In genomic region chr11:17272823-17273222, GRCh38 we compare ENCODE assay signal across 25 cellular contexts. TPM values are rescaled to one million over a fixed set of nuclear protein-coding genes. Genes with fewer than 3 reads are reported as not detected.
A peak's percentile ranks its signal among the peaks of the same experiment; 100 is the strongest.
DNase-seq lines count a peak whose midpoint lies in the region; FAIRE-seq and TF ChIP-seq lines count a peak whose summit lies in the region.
"Had no signal": no experiment of that assay in that cellular context is flagged by ENCODE, and none has a peak within 500 bp of the region (broad histone marks: within the 10 kb centered on the region; RNA-seq: fewer than 3 reads in every experiment).

No MANE protein-coding gene starts in this region.

- TF ChIP-seq CTCF in H1 (IDR thresholded peaks at IDR 0.05; ENCODE audit: control extremely low read depth in 1 of 3, insufficient read depth in 1 of 3, low read depth in 1 of 3, low read length in 3 of 3), result no peak
- TF ChIP-seq CTCF in osteoblast (IDR thresholded peaks at IDR 0.05; ENCODE audit: extremely low read depth, low read depth, low read length), result no peak
- no peak for TF ChIP-seq CTCF in sigmoid colon (IDR thresholded peaks at IDR 0.05)

- no peak overlapping the region; the same call in 1 of the 2 replicates for H3K18ac ChIP-seq in H1 (ENCODE audit: extremely low read depth, low read length)

- no peak overlapping the region for H3K4me3 Mint-ChIP-seq in activated CD4-positive, alpha-beta T cell treated with anti-CD3 and anti-CD28 coated beads, Interleukin-2, amount 10 ng/mL, durations not matched to agents 7 days and 5 days
- H3K4me3 Mint-ChIP-seq: activated naive CD4-positive, alpha-beta T cell treated with anti-CD3 and anti-CD28 coated beads for 36 hours; activated T-cell treated with anti-CD3 and anti-CD28 coated beads, Interleukin-2, amount 50 U/mL, for 72 hours; endodermal cell; stimulated activated effector memory CD8-positive, alpha-beta T cell treated with anti-CD3 and anti-CD28 coated beads, Interleukin-12 subunit alpha, Interleukin-12 subunit beta, amount 100 ng/mL, for 72 hours; T-helper 17 cell had no signal

- H3K23me2 ChIP-seq in H1 (ENCODE audit: low read depth, low read length), result peaks cover 15% of the 10 kb centered on the region

- H3K14ac ChIP-seq in H1 (ENCODE audit: insufficient read length), result no peak overlapping the region

- FAIRE-seq in H1 (lab: Jason Lieb, UNC), result no peak
- FAIRE-seq: GM12891, keratinocyte had no signal

- TF ChIP-seq POLR2A in H1 (IDR thresholded peaks at IDR 0.05; ENCODE audit: control extremely low read depth in 1 of 2, low read depth in 2 of 2, low read length in 2 of 2), result no peak
- no peak for TF ChIP-seq POLR2A in sigmoid colon (IDR thresholded peaks at IDR 0.05)

- H4K20me1 ChIP-seq in H1 (replicated peaks in 1 of 2; ENCODE audit: control insufficient read depth in 1 of 2, insufficient read depth in 2 of 2, low read length in 2 of 2), result peaks cover 0 to 2% of the 10 kb centered on the region in 2 experiments
- no peaks in the 10 kb centered on the region for H4K20me1 ChIP-seq in osteoblast (ENCODE audit: insufficient read depth, low read length)
- H4K20me1 ChIP-seq: BLaER1 treated with 17β-estradiol and CSF1 and Interleukin-3, amounts not matched to agents 10 nM and 100 nM had no signal

- H2BK15ac ChIP-seq in H1 (ENCODE audit: low read length), result peak overlapping the region; percentile 65; the same call in 1 of the 2 replicates

- POLR2A ChIA-PET in H1 (lab: Charles Lee; ENCODE audit: partially characterized antibody), result interaction anchor here (0.5 to 0.9 kb wide), 2 partner anchors 8 to 189 kb away, joined by 3 read pairs; no protein-coding TSS in a partner anchor
- POLR2A ChIA-PET in activated CD4-positive, alpha-beta T cell treated with anti-CD3 and anti-CD28 coated beads, Interleukin-2, amount 10 ng/mL, durations not matched to agents 7 days and 5 days (lab: Charles Lee), result no interaction called here

- CTCF ChIA-PET in H1 (lab: Charles Lee; ENCODE audit: partially characterized antibody), result interaction anchor here (1.5 kb wide), 1 partner anchor 11 kb away, joined by 4 read pairs; no protein-coding TSS in a partner anchor
- CTCF ChIA-PET in activated CD4-positive, alpha-beta T cell treated with anti-CD3 and anti-CD28 coated beads, Interleukin-2, amount 10 ng/mL, durations not matched to agents 7 days and 5 days (lab: Charles Lee), result interaction anchor here (0.9 to 1.2 kb wide), 3 partner anchors 10 to 114 kb away, joined by 3 to 7 read pairs (median 4); no protein-coding TSS in a partner anchor

- H3K27ac ChIP-seq in KOPT-K1 (ENCODE audit: low read depth, low read length, poor library complexity, severe bottlenecking) (peak overlapping the region; percentile 100), H1 (ENCODE audit: low read depth, low read length) (no peak overlapping the region), osteoblast (ENCODE audit: low read depth, low read length) (no peak overlapping the region), sigmoid colon (no peak overlapping the region)
- H3K27ac ChIP-seq: BLaER1 treated with 17β-estradiol and CSF1 and Interleukin-3, amounts not matched to agents 10 nM and 100 nM; colonic mucosa; neutrophil had no signal

- H3K27me3 Mint-ChIP-seq in activated CD4-positive, alpha-beta T cell treated with anti-CD3 and anti-CD28 coated beads, Interleukin-2, amount 10 ng/mL, durations not matched to agents 7 days and 5 days, result peaks cover 11% of the 10 kb centered on the region
- H3K27me3 Mint-ChIP-seq: T-helper 17 cell had no signal

- no peak overlapping the region for H2BK20ac ChIP-seq in H1 (ENCODE audit: low read length)

- no peak overlapping the region for H2BK12ac ChIP-seq in H1 (ENCODE audit: low read depth, low read length)

- no peak overlapping the region for H3K23ac ChIP-seq in H1 (ENCODE audit: insufficient read length)

- H3K79me1 ChIP-seq in H1 (ENCODE audit: low read depth, low read length), result no peaks in the 10 kb centered on the region

- H4K5ac ChIP-seq in H1 (ENCODE audit: insufficient read length, low read depth, low read length), result no peak overlapping the region

- DNase-seq in GF-D8 (lab: John Stamatoyannopoulos, UW) (peak; percentile 6), H1 (ENCODE audit: low read depth in 1 of 2, low spot score in 2 of 2) (no peak), osteoblast (ENCODE audit: insufficient read length, low spot score, missing footprints) (peak; percentile 50), foreskin melanocyte (no peak), sigmoid colon (no peak)
- no peak for DNase-seq in activated CD4-positive, alpha-beta T cell treated with anti-CD3 and anti-CD28 coated beads, Interleukin-2, amount 10 ng/mL, durations not matched to agents 7 days and 5 days
- DNase-seq: activated CD4-positive, alpha-beta T cell treated with anti-CD3 and anti-CD28 coated beads for 48 hours; activated naive CD4-positive, alpha-beta T cell treated with anti-CD3 and anti-CD28 coated beads for 36 hours; activated T-cell treated with anti-CD3 and anti-CD28 coated beads, Interleukin-2, amount 50 U/mL, for 72 hours; colonic mucosa; endodermal cell; NCI-H1048; NCI-H1694 treated with DMSO at 0.1 percent for 48 hours; NCI-H2171 treated with DMSO at 0.1 percent for 48 hours; NCI-H524 treated with DMSO at 0.1 percent for 48 hours; substantia nigra; T-helper 17 cell had no signal

- TF ChIP-seq RAD21 in H1 (IDR thresholded peaks at IDR 0.05 in 1 of 2, conservative IDR thresholded peaks at IDR 0.05 in 1 of 2; ENCODE audit: low read depth in 2 of 2, low read length in 2 of 2), result no peak

- no peaks in the 10 kb centered on the region for H3K79me2 ChIP-seq in H1 (ENCODE audit: control insufficient read depth in 1 of 2, insufficient read depth in 2 of 2, low read length in 2 of 2)
- H3K79me2 ChIP-seq in osteoblast (ENCODE audit: insufficient read depth, low read length), result peaks cover 13% of the 10 kb centered on the region

- H3K56ac ChIP-seq in H1 (replicated peaks; ENCODE audit: insufficient read length, low read depth, low read length), result no peak overlapping the region

- H3K4me1 ChIP-seq in H1 (replicated peaks in 1 of 4; ENCODE audit: control insufficient read depth in 3 of 4, insufficient read depth in 4 of 4, low read length in 3 of 4) (peaks cover 0 to 4% (median 1%) of the 10 kb centered on the region in 4 experiments; a peak in 2 of 7 replicates), osteoblast (ENCODE audit: insufficient read depth, low read length) (peaks cover 9% of the 10 kb centered on the region), sigmoid colon (peaks cover 0 to 8% (median 4%) of the 10 kb centered on the region in 4 donors)
- H3K4me1 ChIP-seq: colonic mucosa had no signal

- H3K36me3 Mint-ChIP-seq in activated CD4-positive, alpha-beta T cell treated with anti-CD3 and anti-CD28 coated beads, Interleukin-2, amount 10 ng/mL, durations not matched to agents 7 days and 5 days (ENCODE audit: low read depth), result peaks cover 4% of the 10 kb centered on the region

- H3K36me3 ChIP-seq in KOPT-K1 (ENCODE audit: insufficient read depth, low read length) (no peaks in the 10 kb centered on the region), H1 (ENCODE audit: control insufficient read depth in 2 of 4, insufficient read depth in 4 of 4, low read length in 3 of 4) (no peaks in the 10 kb centered on the region), osteoblast (ENCODE audit: insufficient read depth, low read length) (no peaks in the 10 kb centered on the region), sigmoid colon (no peaks in the 10 kb centered on the region)
- H3K36me3 ChIP-seq: BLaER1 treated with 17β-estradiol and CSF1 and Interleukin-3, amounts not matched to agents 10 nM and 100 nM; colonic mucosa; HAP-1; neutrophil had no signal

- H3K9me3 ChIP-seq in KOPT-K1 (ENCODE audit: insufficient read depth, low read length, poor library complexity, severe bottlenecking) (no peaks in the 10 kb centered on the region), H1 (ENCODE audit: insufficient read depth in 2 of 2, low read depth in 1 of 2, low read length in 1 of 2) (no peaks in the 10 kb centered on the region), osteoblast (ENCODE audit: low read depth, low read length) (no peaks in the 10 kb centered on the region), sigmoid colon (no peaks in the 10 kb centered on the region)
- H3K9me3 ChIP-seq: BLaER1 treated with 17β-estradiol and CSF1 and Interleukin-3, amounts not matched to agents 10 nM and 100 nM; colonic mucosa; HAP-1; neutrophil had no signal

- 92% methylated on average over 1 of the region's 1 CpG; no CpG with 5 or more reads in 1 of the 2 experiments for WGBS in H1 (ENCODE audit: extremely low coverage in 1 of 2, insufficient coverage in 1 of 2, insufficient read length in 1 of 2, insufficient replicate concordance in 2 of 2, low coverage in 1 of 2, low lambda C conversion rate in 2 of 2, missing lambda C conversion rate in 1 of 2), 2 experiments
- WGBS in sigmoid colon, 2 donors, result 92 to 93% methylated on average over 1 of the region's 1 CpG

- intact Hi-C loops in sigmoid colon (cut with DNase I), result no loop called here

- no peaks in the 10 kb centered on the region for H3K9me3 Mint-ChIP-seq in activated CD4-positive, alpha-beta T cell treated with anti-CD3 and anti-CD28 coated beads, Interleukin-2, amount 10 ng/mL, durations not matched to agents 7 days and 5 days
- H3K9me3 Mint-ChIP-seq: activated naive CD4-positive, alpha-beta T cell treated with anti-CD3 and anti-CD28 coated beads for 36 hours; activated T-cell treated with anti-CD3 and anti-CD28 coated beads, Interleukin-2, amount 50 U/mL, for 72 hours; endodermal cell; stimulated activated effector memory CD8-positive, alpha-beta T cell treated with anti-CD3 and anti-CD28 coated beads, Interleukin-12 subunit alpha, Interleukin-12 subunit beta, amount 100 ng/mL, for 72 hours had no signal

- H4K8ac ChIP-seq in H1 (ENCODE audit: extremely low read depth, insufficient read depth, low read length), result no peak overlapping the region

- H2AFZ ChIP-seq in H1 (ENCODE audit: low read length) (no peak overlapping the region), osteoblast (ENCODE audit: low read length) (no peak overlapping the region)

- peaks cover 50% of the 10 kb centered on the region for H3K4me1 Mint-ChIP-seq in activated CD4-positive, alpha-beta T cell treated with anti-CD3 and anti-CD28 coated beads, Interleukin-2, amount 10 ng/mL, durations not matched to agents 7 days and 5 days

- H3K4me3 ChIP-seq in H1 (ENCODE audit: extremely low read depth in 1 of 4, insufficient read depth in 2 of 4, low read depth in 3 of 4, low read length in 4 of 4) (no peak overlapping the region), osteoblast (ENCODE audit: insufficient read depth, low read length) (no peak overlapping the region), sigmoid colon (no peak overlapping the region)
- H3K4me3 ChIP-seq: BLaER1 treated with 17β-estradiol and CSF1 and Interleukin-3, amounts not matched to agents 10 nM and 100 nM; colonic mucosa; HAP-1; lung had no signal

- H3K4ac ChIP-seq in H1 (replicated peaks; ENCODE audit: insufficient read length, low read depth, low read length), result no peak overlapping the region

- no peak overlapping the region for H4K91ac ChIP-seq in H1 (replicated peaks; ENCODE audit: insufficient read length, low read length)

- H3K9ac ChIP-seq in H1 (replicated peaks in 1 of 4; ENCODE audit: extremely low read depth in 1 of 4, low read depth in 3 of 4, low read length in 3 of 4), result no peak overlapping the region
- H3K9ac ChIP-seq: BLaER1 treated with 17β-estradiol and CSF1 and Interleukin-3, amounts not matched to agents 10 nM and 100 nM had no signal

- H2BK120ac ChIP-seq in H1 (replicated peaks; ENCODE audit: low read depth, low read length), result no peak overlapping the region

- no peak overlapping the region for H3K27ac Mint-ChIP-seq in activated CD4-positive, alpha-beta T cell treated with anti-CD3 and anti-CD28 coated beads, Interleukin-2, amount 10 ng/mL, durations not matched to agents 7 days and 5 days
- H3K27ac Mint-ChIP-seq: activated naive CD4-positive, alpha-beta T cell treated with anti-CD3 and anti-CD28 coated beads for 36 hours; activated T-cell treated with anti-CD3 and anti-CD28 coated beads, Interleukin-2, amount 50 U/mL, for 72 hours; endodermal cell; stimulated activated effector memory CD8-positive, alpha-beta T cell treated with anti-CD3 and anti-CD28 coated beads, Interleukin-12 subunit alpha, Interleukin-12 subunit beta, amount 100 ng/mL, for 72 hours; T-helper 17 cell had no signal

- H3K4me2 ChIP-seq in H1 (ENCODE audit: insufficient read depth in 1 of 2, low read depth in 2 of 2, low read length in 2 of 2), result no peak overlapping the region
- no peak overlapping the region for H3K4me2 ChIP-seq in osteoblast (ENCODE audit: insufficient read depth, low read length)
- H3K4me2 ChIP-seq: BLaER1 treated with 17β-estradiol and CSF1 and Interleukin-3, amounts not matched to agents 10 nM and 100 nM had no signal

- H3K27me3 ChIP-seq in H1 (replicated peaks in 1 of 4; ENCODE audit: control insufficient read depth in 3 of 4, extremely low read depth in 1 of 4, insufficient read depth in 3 of 4, low read length in 3 of 4), result peaks cover 0 to 11% (median 0%) of the 10 kb centered on the region in 4 experiments; a peak in 2 of 7 replicates
- no peaks in the 10 kb centered on the region for H3K27me3 ChIP-seq in osteoblast (ENCODE audit: insufficient read depth, low read length)
- H3K27me3 ChIP-seq in sigmoid colon, result no peaks in the 10 kb centered on the region
- H3K27me3 ChIP-seq: BLaER1 treated with 17β-estradiol and CSF1 and Interleukin-3, amounts not matched to agents 10 nM and 100 nM; colonic mucosa; neutrophil had no signal

- no peak overlapping the region for H2AK5ac ChIP-seq in H1 (ENCODE audit: low read depth, low read length)

- H2BK5ac ChIP-seq in H1 (ENCODE audit: low read depth, low read length), result no peak overlapping the region

- TF ChIP-seq EP300 in H1 (IDR thresholded peaks at IDR 0.05; ENCODE audit: borderline replicate concordance in 1 of 2, low read depth in 2 of 2, low read length in 2 of 2), result no peak
- TF ChIP-seq EP300 in sigmoid colon (IDR thresholded peaks at IDR 0.05), result no peak

RNA-seq across cellular contexts. Expression of gene NUCB2, which starts 3.7 kb away (rescaled TPM):
- total RNA-seq in H1 (2021; fragmentation: NEBNext Ultra II Directional; extraction: Animal tissue kit (Norgen Biotek cat#: 25700)), result 27.9 and 34.2 TPM in 2 replicates
- polyA plus RNA-seq in H1 (2011; rRNA removed) (4.1 and 9.0 TPM in 2 replicates), sigmoid colon (10 to 100 TPM; 19.8 to 68.3 (median 24.0) TPM)
- polyA plus RNA-seq in H1 (2011; cell fraction: cytosol; rRNA removed), result 10.2 TPM
- 8.3 TPM for polyA plus RNA-seq in H1 (2011; cell fraction: nucleus; rRNA removed)
- polyA plus RNA-seq in H1 (2012, experiment 1 of 2), result 14.9 to 31.0 TPM (median 17.2 TPM) in 4 replicates
- polyA plus RNA-seq in H1 (2012, experiment 2 of 2), result 1.7 TPM
- polyA plus RNA-seq in H1 (2013, experiment 1 of 2), result 48.4 TPM
- 59.6 TPM for polyA plus RNA-seq in H1 (2013, experiment 2 of 2)
- 11.8 and 16.6 TPM in 2 replicates for polyA minus RNA-seq in H1 (2011; rRNA and poly(A)+ RNA removed)
- 12.0 TPM for polyA minus RNA-seq in H1 (2011; cell fraction: cytosol; rRNA and poly(A)+ RNA removed)
- polyA minus RNA-seq in H1 (2011; cell fraction: nucleus; rRNA and poly(A)+ RNA removed), result 13.0 TPM
- total RNA-seq in osteoblast (109 and 114 TPM in 2 replicates), sigmoid colon (10 to 100 TPM; 38.3 to 45.1 (median 39.4) TPM)
- total RNA-seq in activated CD4-positive, alpha-beta T cell treated with anti-CD3 and anti-CD28 coated beads, Interleukin-2, amount 10 ng/mL, durations not matched to agents 7 days and 5 days, result 100 to 1,000 TPM; 161 to 180 TPM

Comparison
In these comparisons a context has a peak if more than half of its experiments do, and no peak if none do; other contexts are left out.
1. DNase-seq: peak in GF-D8 (single experiment) and osteoblast (single experiment); none in H1 (0 of 2), foreskin melanocyte (single experiment), activated CD4-positive, alpha-beta T cell treated with anti-CD3 and anti-CD28 coated beads, Interleukin-2, amount 10 ng/mL, durations not matched to agents 7 days and 5 days (single experiment) and sigmoid colon (single experiment).